In the genomic region with DNA sequence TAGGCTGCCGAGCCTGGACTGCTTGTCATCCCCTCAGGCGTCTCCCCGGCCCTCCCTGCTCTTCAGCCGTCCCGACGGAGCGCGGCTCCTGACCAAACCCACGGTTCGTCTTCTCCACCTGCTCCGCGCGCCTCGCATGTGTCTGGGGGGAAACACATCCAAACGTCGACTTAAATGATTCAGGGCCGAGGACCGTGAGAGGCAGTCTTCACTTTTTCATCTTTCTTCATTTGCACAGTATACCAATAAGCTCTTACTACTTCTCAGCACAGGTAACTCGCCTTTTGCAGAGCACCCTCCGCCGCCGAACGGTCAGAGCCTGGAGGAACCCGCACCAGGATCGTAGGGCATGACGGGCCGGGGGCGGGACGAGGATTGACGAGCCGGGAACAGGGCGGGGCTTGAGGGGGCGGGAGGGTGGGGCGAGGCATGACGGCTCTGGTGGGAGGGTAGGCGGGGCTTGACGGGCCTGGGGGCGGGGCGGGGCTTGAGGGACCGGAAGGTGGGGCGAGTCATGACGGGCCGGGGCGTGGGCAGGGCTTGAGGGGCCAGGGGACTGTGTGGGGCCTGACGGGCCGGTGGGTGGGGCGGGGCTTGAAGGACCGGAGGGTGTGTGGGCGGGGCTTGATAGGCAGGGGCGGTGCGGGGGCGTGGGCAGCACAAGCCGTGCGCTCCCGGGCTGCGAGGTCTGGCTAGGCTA, we compare ENCODE assay signal across 8 cellular contexts. TPM values are rescaled to one million over a fixed set of nuclear protein-coding genes. Genes with fewer than 3 reads are reported as not detected.
DNase-seq lines count a peak whose midpoint lies in the region; ATAC-seq, FAIRE-seq and TF ChIP-seq lines count a peak whose summit lies in the region.

TSS of gene SEH1L (plus strand) at position 657 of the 700 bp plus-strand sequence. CDS start 111 bp downstream, outside the sequence.

- intact Hi-C loops in T-helper 2 cell treated with Interferon-gamma antibody and Interleukin-4, amounts not matched to agents 100 ng/mL and 5 ng/mL, for 36 hours (cut with micrococcal nuclease): loop anchor here (1.0 to 5.0 kb wide), 10 partner anchors 44 to 780 kb away; partner anchors contain the start of genes AFG3L2, CEP192, CEP76 and FAM210A

- DNase-seq in NCI-H1930 (lab: John Stamatoyannopoulos, UW) (peak; percentile 78 to 82), anterior cingulate cortex (lab: John Stamatoyannopoulos, UW) (peak; percentile 70 to 100 (median 98)), right atrium auricular region (ENCODE audit: low spot score) (peak; percentile 98), pulmonary artery endothelial cell (ENCODE audit: low read depth, low spot score) (peak; percentile 94), urothelium cell line (ENCODE audit: low spot score) (peak; percentile 100)

- FAIRE-seq in urothelium cell line (lab: Jason Lieb, UNC): peak; percentile 100

- ATAC-seq in GM18499 (IDR thresholded peaks at IDR 0.05; ENCODE audit: insufficient read depth, unreplicated experiment) (peak; percentile 34), HG02970 (IDR thresholded peaks at IDR 0.05; ENCODE audit: low FRiP score, unreplicated experiment) (peak; percentile 82)

- no peaks in the 10 kb centered on the region for H3K36me3 ChIP-seq in right atrium auricular region

- H3K4me3 ChIP-seq in right atrium auricular region: peak within 1 kb of the TSS; percentile 68 to 71

- no peaks in the 10 kb centered on the region for H3K27me3 ChIP-seq in right atrium auricular region

- H3K27ac ChIP-seq in right atrium auricular region: peak within 1 kb of the TSS; percentile 95 to 99

- peaks cover 0 to 29% of the 10 kb centered on the region in 2 donors for H3K4me1 ChIP-seq in right atrium auricular region

- no peaks in the 10 kb centered on the region for H3K9me3 ChIP-seq in right atrium auricular region

- TF ChIP-seq CTCF in right atrium auricular region (IDR thresholded peaks at IDR 0.05): no peak

RNA-seq across cellular contexts. Expression of gene SEH1L, which starts in this region (rescaled TPM):
- 68.9 and 69.3 TPM in 2 replicates for total RNA-seq in T-helper 2 cell treated with Interferon-gamma antibody and Interleukin-4, amounts not matched to agents 100 ng/mL and 5 ng/mL, for 36 hours
- total RNA-seq in right atrium auricular region (10 to 100 TPM in 1 of 2 donors, 1 to 10 TPM in 1; 7.7 to 17.7 TPM), pulmonary artery endothelial cell (49.7 and 70.4 TPM in 2 replicates)

Comparison
In these comparisons a context has a peak if more than half of its experiments do, and no peak if none do; other contexts are left out.
1. Peak in every context shown above with its lines: DNase-seq, ATAC-seq, H3K4me3 ChIP-seq and H3K27ac ChIP-seq.